Comparison of ENCODE assay signal across 20 cellular contexts in genomic region chr4:2593003-2593402, GRCh38. TPM values are rescaled to one million over a fixed set of nuclear protein-coding genes. Genes with fewer than 3 reads are reported as not detected.
DNase-seq lines count a peak whose midpoint lies in the region; ATAC-seq and TF ChIP-seq lines count a peak whose summit lies in the region.
"Had no signal": no experiment of that assay in that cellular context is flagged by ENCODE, and none has a peak within 500 bp of the region (broad histone marks: within the 10 kb centered on the region; RNA-seq: fewer than 3 reads in every experiment).

No MANE protein-coding gene starts in this region.

- WGBS in psoas muscle, 3 donors: 40 to 63% (median 50%) methylated on average over 4 to 5 of the region's 5 CpGs

- POLR2A ChIA-PET in GM10248 (lab: Yijun Ruan, JAX): no interaction called here

- intact Hi-C loops in psoas muscle (cut with DNase I): no loop called here

- DNase-seq in G401 (ENCODE audit: low spot score): peak; percentile 43
- DNase-seq in SK-N-MC (ENCODE audit: low read depth, low spot score): no peak
- no peak for DNase-seq in psoas muscle
- DNase-seq in NCI-H446 treated with DMSO at 0.1 percent for 48 hours (lab: John Stamatoyannopoulos, UW): no peak
- DNase-seq in GM10248 (ENCODE audit: extremely low spot score): no peak
- no peak for DNase-seq in mesothelial cell of epicardium (ENCODE audit: low spot score in 2 of 2, unreplicated experiment in 2 of 2)
- DNase-seq: activated naive CD4-positive, alpha-beta T cell treated with anti-CD3 and anti-CD28 coated beads, Interleukin-2, amount 50 U/mL, for 16 hours; brain microvascular endothelial cell; GM23248; kidney glomerular epithelial cell; NCI-H1417 treated with DMSO at 0.1 percent for 48 hours; ovary; RPMI8226; stimulated activated CD4-positive, alpha-beta T cell treated with anti-CD3 and anti-CD28 coated beads, Interleukin-4, amount 100 ng/mL, for 24 hours; stimulated activated CD8-positive, alpha-beta memory T cell treated with anti-CD3 and anti-CD28 coated beads, Interleukin-4, amount 100 ng/mL, for 48 hours; T-helper 1 cell; tibial artery had no signal

- H3K4me1 ChIP-seq in iPS-15b (ENCODE audit: control insufficient read depth, insufficient read depth, low read length): peaks cover 25% of the 10 kb centered on the region
- peaks cover 82% of the 10 kb centered on the region for H3K4me1 ChIP-seq in psoas muscle

- H3K36me3 ChIP-seq in SK-N-MC (ENCODE audit: insufficient read depth, low read length) (peaks cover 4% of the 10 kb centered on the region), iPS-15b (ENCODE audit: control insufficient read depth, insufficient read depth, low read length) (peaks cover 5% of the 10 kb centered on the region), psoas muscle (ENCODE audit: insufficient read depth in 1 of 2, low read depth in 1 of 2) (peaks cover 0 to 6% of the 10 kb centered on the region in 2 donors)
- H3K36me3 ChIP-seq: ovary had no signal

- no peaks in the 10 kb centered on the region for H3K9me3 Mint-ChIP-seq in mesothelial cell of epicardium

- no peaks in the 10 kb centered on the region for H3K36me3 Mint-ChIP-seq in mesothelial cell of epicardium

- H3K27me3 ChIP-seq in iPS-15b (ENCODE audit: control insufficient read depth, insufficient read depth, low read length) (no peaks in the 10 kb centered on the region), psoas muscle (ENCODE audit: insufficient read depth in 3 of 3, low read length in 2 of 3) (no peaks in the 10 kb centered on the region)
- H3K27me3 ChIP-seq: BLaER1, brain microvascular endothelial cell, ovary, tibial artery had no signal

- ATAC-seq in psoas muscle: no peak
- ATAC-seq: activated CD4-positive, CD25-positive, alpha-beta regulatory T cell treated with anti-CD3 and anti-CD28 coated beads, Interleukin-2, amount 50 U/mL, for 24 hours had no signal

- no peak overlapping the region for H3K27ac Mint-ChIP-seq in mesothelial cell of epicardium

- CTCF ChIA-PET in GM10248 (lab: Yijun Ruan, JAX): interaction anchor here (1.9 to 2.7 kb wide), 2 partner anchors 11 to 370 kb away, joined by 4 to 9 read pairs; partner anchors contain the start of genes GRK4 and NOP14

- in situ Hi-C loops in G401 (cut with HindIII; ENCODE audit: low sequenced_read_pairs): no loop called here

- H3K27ac ChIP-seq in SK-N-MC: 0 out of 2 replicates have a peak overlapping the region, but pooled peaks have one; percentile 57
- H3K27ac ChIP-seq in psoas muscle: peak overlapping the region; percentile 27
- H3K27ac ChIP-seq: BLaER1, brain microvascular endothelial cell, GM23248, ovary, tibial artery had no signal

- no peaks in the 10 kb centered on the region for H3K9me3 ChIP-seq in SK-N-MC (ENCODE audit: low read depth, low read length)
- no peaks in the 10 kb centered on the region for H3K9me3 ChIP-seq in iPS-15b (ENCODE audit: control insufficient read depth, insufficient read depth, low read length)
- no peaks in the 10 kb centered on the region for H3K9me3 ChIP-seq in psoas muscle
- H3K9me3 ChIP-seq: BLaER1, ovary, tibial artery had no signal

- H3K27me3 Mint-ChIP-seq in mesothelial cell of epicardium (ENCODE audit: low read depth): no peaks in the 10 kb centered on the region

- TF ChIP-seq CTCF in psoas muscle (IDR thresholded peaks at IDR 0.05): no peak
- TF ChIP-seq CTCF in GM10248 (IDR thresholded peaks at IDR 0.05; ENCODE audit: control extremely low read depth, extremely low read depth, low read depth, missing control alignments): no peak
- TF ChIP-seq CTCF in mesothelial cell of epicardium (IDR thresholded peaks at IDR 0.05; ENCODE audit: unreplicated experiment): no peak

- no peak overlapping the region for H3K4me3 Mint-ChIP-seq in mesothelial cell of epicardium

- H3K4me1 Mint-ChIP-seq in mesothelial cell of epicardium: peaks cover 30% of the 10 kb centered on the region

- H3K9ac ChIP-seq in SK-N-MC (ENCODE audit: insufficient read length) (no peak overlapping the region), iPS-15b (ENCODE audit: low read depth, low read length) (peak overlapping the region; percentile 65)
- H3K9ac ChIP-seq: BLaER1, GM23248 had no signal

- no peak overlapping the region for H3K4me3 ChIP-seq in SK-N-MC
- H3K4me3 ChIP-seq in iPS-15b (ENCODE audit: low read depth, low read length): no peak overlapping the region
- H3K4me3 ChIP-seq in psoas muscle: no peak overlapping the region
- H3K4me3 ChIP-seq: BLaER1, GM23248, ovary, tibial artery had no signal

RNA-seq across cellular contexts. Expression of gene FAM193A, which starts 56.6 kb away (rescaled TPM):
- total RNA-seq in G401 (2014; rRNA removed; shearing (Covaris generic)): 14.5 and 26.2 TPM in 2 replicates
- total RNA-seq in psoas muscle (10 to 100 TPM; 14.6 to 20.0 (median 17.9) TPM), mesothelial cell of epicardium (44.3 to 48.1 TPM (median 44.5 TPM) in 3 replicates)
- 10 to 100 TPM in 1 of 3 donors, 1 to 10 TPM in 2; 7.5 to 14.4 (median 9.3) TPM for polyA plus RNA-seq in psoas muscle
